12 cellular contexts compared by ENCODE assay signal in genomic region chr2:45469314-45470099, GRCh38.
DNase-seq lines count a peak whose midpoint lies in the region; ATAC-seq and TF ChIP-seq lines count a peak whose summit lies in the region.
"Had no signal": no experiment of that assay in that cellular context is flagged by ENCODE, and none has a peak within 500 bp of the region (broad histone marks: within the 10 kb centered on the region; RNA-seq: fewer than 3 reads in every experiment).

No MANE protein-coding gene starts in this region.

- no peaks in the 10 kb centered on the region for H3K9me3 Mint-ChIP-seq in stimulated activated naive CD8-positive, alpha-beta T cell treated with anti-CD3 and anti-CD28 coated beads, Interleukin-15, amount 100 ng/mL, for 72 hours
- H3K9me3 Mint-ChIP-seq: activated CD4-positive, alpha-beta T cell treated with anti-CD3 and anti-CD28 coated beads, Interleukin-2, amount 10 ng/mL, durations not matched to agents 7 days and 5 days had no signal

- H3K4me1 Mint-ChIP-seq in stimulated activated naive CD8-positive, alpha-beta T cell treated with anti-CD3 and anti-CD28 coated beads, Interleukin-15, amount 100 ng/mL, for 72 hours: peaks cover 4% of the 10 kb centered on the region
- H3K4me1 Mint-ChIP-seq: activated CD4-positive, alpha-beta T cell treated with anti-CD3 and anti-CD28 coated beads, Interleukin-2, amount 10 ng/mL, durations not matched to agents 7 days and 5 days had no signal

- TF ChIP-seq CTCF in GM06990 (IDR thresholded peaks at IDR 0.05; ENCODE audit: insufficient read depth, low read length, poor library complexity, severe bottlenecking) (no peak), RWPE1 (conservative IDR thresholded peaks at IDR 0.05; ENCODE audit: low read depth) (no peak), OCI-LY7 (conservative IDR thresholded peaks at IDR 0.05; ENCODE audit: low read length) (no peak)

- H3K27me3 ChIP-seq in GM06990 (replicated peaks; ENCODE audit: control insufficient read depth, insufficient read depth, low read length): no peaks in the 10 kb centered on the region

- H3K4me3 Mint-ChIP-seq in stimulated activated naive CD8-positive, alpha-beta T cell treated with anti-CD3 and anti-CD28 coated beads, Interleukin-15, amount 100 ng/mL, for 72 hours: no peak overlapping the region
- H3K4me3 Mint-ChIP-seq: activated CD4-positive, alpha-beta T cell treated with anti-CD3 and anti-CD28 coated beads, Interleukin-2, amount 10 ng/mL, durations not matched to agents 7 days and 5 days had no signal

- no peaks in the 10 kb centered on the region for H3K9me3 ChIP-seq in OCI-LY7 (ENCODE audit: low read length)

- H3K27me3 Mint-ChIP-seq in stimulated activated naive CD8-positive, alpha-beta T cell treated with anti-CD3 and anti-CD28 coated beads, Interleukin-15, amount 100 ng/mL, for 72 hours: no peaks in the 10 kb centered on the region
- H3K27me3 Mint-ChIP-seq: activated CD4-positive, alpha-beta T cell treated with anti-CD3 and anti-CD28 coated beads, Interleukin-2, amount 10 ng/mL, durations not matched to agents 7 days and 5 days had no signal

- no peaks in the 10 kb centered on the region for H3K36me3 ChIP-seq in GM06990 (ENCODE audit: control insufficient read depth, insufficient read depth, low read length)
- H3K36me3 ChIP-seq in OCI-LY7 (ENCODE audit: insufficient read depth, low read length): peaks cover 12% of the 10 kb centered on the region; the same call in 1 of the 2 replicates

- no peak overlapping the region for H3K4me2 ChIP-seq in OCI-LY7 (ENCODE audit: low read length)

- H3K79me2 ChIP-seq in OCI-LY7 (ENCODE audit: insufficient read depth, low read depth, low read length): no peaks in the 10 kb centered on the region

- H3K27ac Mint-ChIP-seq in stimulated activated naive CD8-positive, alpha-beta T cell treated with anti-CD3 and anti-CD28 coated beads, Interleukin-15, amount 100 ng/mL, for 72 hours: no peak overlapping the region
- H3K27ac Mint-ChIP-seq: activated CD4-positive, alpha-beta T cell treated with anti-CD3 and anti-CD28 coated beads, Interleukin-2, amount 10 ng/mL, durations not matched to agents 7 days and 5 days had no signal

- H2AFZ ChIP-seq in OCI-LY7 (ENCODE audit: low read length): no peak overlapping the region

- peak; percentile 9 for DNase-seq in GM06990 (ENCODE audit: extremely low read depth, insufficient read length)
- DNase-seq in RWPE1 (ENCODE audit: low spot score): peak; percentile 4
- peak; percentile 21 for DNase-seq in left kidney (ENCODE audit: low read depth, low spot score)
- DNase-seq in HUDEP-2 (lab: John Stamatoyannopoulos, UW; ENCODE audit: unreplicated experiment in 76 of 76): no peak
- DNase-seq in stimulated activated naive CD8-positive, alpha-beta T cell treated with anti-CD3 and anti-CD28 coated beads, Interleukin-15, amount 100 ng/mL, for 72 hours: no peak
- no peak for DNase-seq in Ammon's horn (ENCODE audit: low spot score)
- no peak for DNase-seq in OCI-LY7 (ENCODE audit: low spot score)
- DNase-seq: activated CD4-positive, alpha-beta T cell treated with anti-CD3 and anti-CD28 coated beads, Interleukin-2, amount 10 ng/mL, durations not matched to agents 7 days and 5 days; nucleus accumbens had no signal

- H3K4me3 ChIP-seq in GM06990 (replicated peaks; ENCODE audit: low read depth, low read length) (no peak overlapping the region), OCI-LY7 (ENCODE audit: low read depth, low read length, poor library complexity, severe bottlenecking) (no peak overlapping the region)

- H3K27ac ChIP-seq in RWPE1 (no peak overlapping the region), OCI-LY7 (ENCODE audit: low read depth, low read length, poor library complexity, severe bottlenecking) (no peak overlapping the region)
- H3K27ac ChIP-seq: C4-2B had no signal

- intact Hi-C loops in OCI-LY7 (cut with micrococcal nuclease; ENCODE audit: unreplicated experiment): no loop called here

- BruUV-seq in OCI-LY7 (replicated peaks; lab: Mats Ljungman, UMichigan): no TSS peak

- POLR2A ChIA-PET in RWPE1 (lab: Yijun Ruan, JAX; ENCODE audit: low non-redundant PET): no interaction called here
- POLR2A ChIA-PET in OCI-LY7 (lab: Charles Lee): interaction anchor here (1.0 kb wide), 1 partner anchor 16 kb away, joined by 3 read pairs; no protein-coding TSS in a partner anchor

- H3K4me1 ChIP-seq in OCI-LY7 (ENCODE audit: insufficient read depth, low read length, poor library complexity, severe bottlenecking): peaks cover 40% of the 10 kb centered on the region

- CTCF ChIA-PET in RWPE1 (lab: Yijun Ruan, JAX): no interaction called here
- CTCF ChIA-PET in OCI-LY7 (lab: Charles Lee; ENCODE audit: unreplicated experiment): no interaction called here

- H4K20me1 ChIP-seq in OCI-LY7 (ENCODE audit: insufficient read depth, low read length): no peaks in the 10 kb centered on the region

- peak; percentile 51 for ATAC-seq in HG02885 (IDR thresholded peaks at IDR 0.05; ENCODE audit: poor library complexity, unreplicated experiment)
- no peak for ATAC-seq in stimulated activated naive CD8-positive, alpha-beta T cell treated with anti-CD3 and anti-CD28 coated beads, Interleukin-15, amount 100 ng/mL, for 72 hours
- ATAC-seq: HCT116 had no signal

- no peaks in the 10 kb centered on the region for H3K9me2 ChIP-seq in OCI-LY7 (ENCODE audit: insufficient read depth, low read length)

Comparison
In these comparisons a context has a peak if more than half of its experiments do, and no peak if none do; other contexts are left out.
1. DNase-seq: peak in GM06990 (single experiment), RWPE1 (single experiment) and left kidney (single experiment); none in HUDEP-2 (0 of 76), stimulated activated naive CD8-positive, alpha-beta T cell treated with anti-CD3 and anti-CD28 coated beads, Interleukin-15, amount 100 ng/mL, for 72 hours (0 of 2), Ammon's horn (single experiment) and OCI-LY7 (single experiment).